In genomic region chr1:224432141-224432540, GRCh38 we compare ENCODE assay signal across 8 cellular contexts. TPM values are rescaled to one million over a fixed set of nuclear protein-coding genes. Genes with fewer than 3 reads are reported as not detected.
DNase-seq lines count a peak whose midpoint lies in the region; ATAC-seq, FAIRE-seq and TF ChIP-seq lines count a peak whose summit lies in the region.

No MANE protein-coding gene starts in this region.

- FAIRE-seq in K562 (lab: Jason Lieb, UNC) = no peak

- DNase-seq in right atrium auricular region (ENCODE audit: low spot score) (no peak), left cardiac atrium (no peak), K562 (ENCODE audit: extremely low read depth in 1 of 4, low spot score in 3 of 4) (no peak), medulla oblongata (ENCODE audit: extremely low spot score) (peak; percentile 62), vagina (ENCODE audit: extremely low spot score in 2 of 2) (no peak)
- DNase-seq in stimulated activated CD4-positive, alpha-beta T cell treated with anti-CD3 and anti-CD28 coated beads, Interleukin-4, amount 100 ng/mL, for 1 hour = no peak

- WGBS in K562 (ENCODE audit: insufficient coverage, low coverage, missing lambda C conversion rate) = 8% methylated on average over 2 of the region's 2 CpGs

- H3K36me3 ChIP-seq in right atrium auricular region (peaks cover 4% of the 10 kb centered on the region), K562 (ENCODE audit: control insufficient read depth, insufficient read depth, low read length) (peaks cover 36% of the 10 kb centered on the region), vagina (no peaks in the 10 kb centered on the region)

- H3K9me3 ChIP-seq in right atrium auricular region = no peaks in the 10 kb centered on the region
- no peaks in the 10 kb centered on the region for H3K9me3 ChIP-seq in K562 (replicated peaks; ENCODE audit: control insufficient read depth, insufficient read depth, low read depth, low read length)
- H3K9me3 ChIP-seq in vagina = no peaks in the 10 kb centered on the region

- H3K27ac ChIP-seq in right atrium auricular region = peak overlapping the region; percentile 98 to 99
- peak overlapping the region; percentile 80; the same call in 2 of the 3 replicates for H3K27ac ChIP-seq in K562 (ENCODE audit: extremely low read depth, low read depth, low read length)
- peak overlapping the region; percentile 99 for H3K27ac ChIP-seq in vagina

- no peak overlapping the region for H2AFZ ChIP-seq in K562 (ENCODE audit: low read depth, low read length)

- TF ChIP-seq CTCF in right atrium auricular region (IDR thresholded peaks at IDR 0.05) (no peak), K562 (IDR thresholded peaks at IDR 0.05 in 2 of 3, conservative IDR thresholded peaks at IDR 0.05 in 1 of 3; ENCODE audit: insufficient read depth in 2 of 3, low read depth in 1 of 3, low read length in 3 of 3) (no peak), vagina (IDR thresholded peaks at IDR 0.05) (no peak)

- no peaks in the 10 kb centered on the region for H3K9me1 ChIP-seq in K562 (ENCODE audit: control insufficient read depth, insufficient read depth, low read length)

- H3K9ac ChIP-seq in K562 (ENCODE audit: insufficient read depth in 1 of 2, low read depth in 2 of 2, low read length in 2 of 2) = peak overlapping the region in 1 of 2 experiments; percentile 68; a peak in 3 of 4 replicates

- TSS peak; percentile 40 for BruUV-seq in K562 (replicated peaks; lab: Mats Ljungman, UMichigan)

- peaks cover 0 to 55% of the 10 kb centered on the region in 2 donors for H3K4me1 ChIP-seq in right atrium auricular region
- peaks cover 12 to 32% of the 10 kb centered on the region in 2 experiments for H3K4me1 ChIP-seq in K562 (replicated peaks in 1 of 2; ENCODE audit: control insufficient read depth in 2 of 2, insufficient read depth in 2 of 2, low read length in 2 of 2)
- H3K4me1 ChIP-seq in vagina = peaks cover 69% of the 10 kb centered on the region

- POLR2A ChIA-PET in K562 (lab: Yijun Ruan, JAX) = interaction anchor here (0.6 to 4.4 kb wide), 15 partner anchors 8 to 1575 kb away, joined by 3 to 45 read pairs (median 4); no protein-coding TSS in a partner anchor

- ATAC-seq in left cardiac atrium = no peak
- no peak for ATAC-seq in K562
- ATAC-seq in HG02642 (IDR thresholded peaks at IDR 0.05; ENCODE audit: poor library complexity, unreplicated experiment) = no peak
- no peak for ATAC-seq in GM19324 (IDR thresholded peaks at IDR 0.05; ENCODE audit: low FRiP score, unreplicated experiment)

- TF ChIP-seq POLR2A in K562 (conservative IDR thresholded peaks at IDR 0.05) (no peak), vagina (IDR thresholded peaks at IDR 0.05) (no peak)

- H4K20me1 ChIP-seq in K562 (replicated peaks; ENCODE audit: control insufficient read depth, insufficient read depth, low read length) = peaks cover 17% of the 10 kb centered on the region

- H3K4me2 ChIP-seq in K562 (ENCODE audit: insufficient read depth, low read length) = peak overlapping the region; percentile 96

- peak overlapping the region; percentile 91 to 92 for H3K4me3 ChIP-seq in right atrium auricular region
- peak overlapping the region; percentile 77 for H3K4me3 ChIP-seq in K562
- peak overlapping the region; percentile 75 to 83 for H3K4me3 ChIP-seq in vagina

- TF ChIP-seq EP300 in K562 (IDR thresholded peaks at IDR 0.05; ENCODE audit: low read length) = no peak

- peaks cover 96% of the 10 kb centered on the region for H3K79me2 ChIP-seq in K562 (ENCODE audit: control insufficient read depth, insufficient read depth, low read length)

- intact Hi-C loops in left cardiac atrium (cut with DNase I) = no loop called here
- intact Hi-C loops in K562 (cut with micrococcal nuclease) = loop anchor here (2.0 kb wide), 1 partner anchor 25 kb away; no protein-coding TSS in a partner anchor
- intact Hi-C loops in vagina (cut with DNase I) = no loop called here

- in situ Hi-C loops in K562 (cut with MboI) = no loop called here

- H3K27me3 ChIP-seq in right atrium auricular region = no peaks in the 10 kb centered on the region
- no peaks in the 10 kb centered on the region for H3K27me3 ChIP-seq in K562 (ENCODE audit: control insufficient read depth in 2 of 2, insufficient read depth in 2 of 2, low read length in 2 of 2)
- no peaks in the 10 kb centered on the region for H3K27me3 ChIP-seq in vagina

- no peak for TF ChIP-seq RAD21 in K562 (CRISPR knock-in tag; conservative IDR thresholded peaks at IDR 0.05 in 1 of 2, IDR thresholded peaks at IDR 0.05 in 1 of 2)

- CTCF ChIA-PET in K562 (lab: Yijun Ruan, JAX; ENCODE audit: low intra/inter-chr PET ratio) = no interaction called here

TF ChIP-seq in K562, 482 proteins besides CTCF, POLR2A, EP300 and RAD21 (continues in another document):
- TF ChIP-seq GABPB1 (CRISPR knock-in tag; IDR thresholded peaks at IDR 0.05) (no peak), STAT6 (CRISPR knock-in tag; IDR thresholded peaks at IDR 0.05) (no peak), HOMEZ (CRISPR knock-in tag; IDR thresholded peaks at IDR 0.05) (no peak), POLR2G (IDR thresholded peaks at IDR 0.05; ENCODE audit: low read depth, low read length) (no peak; the same call in 1 of the 2 replicates), MNT (conservative IDR thresholded peaks at IDR 0.05) (0 out of 4 replicates have a peak, but pooled peaks of 1 of the 2 experiments have one; percentile 5), NCOA6 (IDR thresholded peaks at IDR 0.05) (no peak), TOE1 (IDR thresholded peaks at IDR 0.05; ENCODE audit: borderline replicate concordance) (0 out of 2 replicates have a peak, but pooled peaks have one; percentile 41), TOE1 (CRISPR knock-in tag; IDR thresholded peaks at IDR 0.05; ENCODE audit: borderline replicate concordance, low read depth) (no peak), ETV1 (tag; conservative IDR thresholded peaks at IDR 0.05; ENCODE audit: low read depth) (no peak)

RNA-seq across cellular contexts. Expression of gene WDR26, which starts 2.5 kb away (rescaled TPM):
- total RNA-seq in right atrium auricular region = 10 to 100 TPM; 44.6 to 54.5 TPM
- total RNA-seq in left cardiac atrium = 10 to 100 TPM; 54.3 to 67.4 TPM
- 190 and 413 TPM in 2 replicates for total RNA-seq in K562 (2011; cell fraction: chromatin; rRNA removed; ENCODE audit: low replicate concordance)
- 79.0 and 101 TPM in 2 replicates for total RNA-seq in K562 (2011; cell fraction: nucleolus; rRNA removed)
- total RNA-seq in K562 (2011; cell fraction: nucleoplasm; rRNA removed) = 192 and 302 TPM in 2 replicates
- 21.2 and 26.6 TPM in 2 replicates for total RNA-seq in K562 (2014; rRNA removed)
- total RNA-seq in K562 (2014; rRNA removed; fragmentation: Illumina TruSeq; extraction: Trizol) = 39.8 and 41.0 TPM in 2 replicates
- total RNA-seq in K562 (2015; rRNA removed; fragmentation: Illumina TruSeq; extraction: Trizol) = 30.4 and 31.2 TPM in 2 replicates
- total RNA-seq in K562 (2021) = 54.6 and 66.0 TPM in 2 replicates
- polyA plus RNA-seq in K562 (2011; rRNA removed) = 40.3 and 54.4 TPM in 2 replicates
- polyA plus RNA-seq in K562 (2011; cell fraction: cytosol; rRNA removed) = 10.4 and 16.7 TPM in 2 replicates
- polyA plus RNA-seq in K562 (2011; cell fraction: nucleus; rRNA removed) = 86.9 and 97.7 TPM in 2 replicates
- 42.7 and 48.1 TPM in 2 replicates for polyA plus RNA-seq in K562 (2012)
- polyA plus RNA-seq in K562 (2014; fragmentation: Illumina TruSeq; extraction: Trizol) = 52.3 and 55.7 TPM in 2 replicates
- 10 to 100 TPM; 11.5 to 14.3 TPM for polyA plus RNA-seq in K562 (2014; fragmentation: Nextera tagmentation; extraction: Ambion mirVana)
- polyA plus RNA-seq in K562 (2014; rRNA removed) = 39.7 and 58.2 TPM in 2 replicates
- 88.0 and 101 TPM in 2 replicates for polyA minus RNA-seq in K562 (2011; rRNA and poly(A)+ RNA removed)
- polyA minus RNA-seq in K562 (2011; cell fraction: cytosol; rRNA and poly(A)+ RNA removed) = 50.0 and 56.2 TPM in 2 replicates
- 73.2 and 92.6 TPM in 2 replicates for polyA minus RNA-seq in K562 (2011; cell fraction: nucleus; rRNA and poly(A)+ RNA removed)
- 77.3 TPM for total RNA-seq in vagina
